Comparison of ENCODE assay signal across 20 cellular contexts in the genomic region with DNA sequence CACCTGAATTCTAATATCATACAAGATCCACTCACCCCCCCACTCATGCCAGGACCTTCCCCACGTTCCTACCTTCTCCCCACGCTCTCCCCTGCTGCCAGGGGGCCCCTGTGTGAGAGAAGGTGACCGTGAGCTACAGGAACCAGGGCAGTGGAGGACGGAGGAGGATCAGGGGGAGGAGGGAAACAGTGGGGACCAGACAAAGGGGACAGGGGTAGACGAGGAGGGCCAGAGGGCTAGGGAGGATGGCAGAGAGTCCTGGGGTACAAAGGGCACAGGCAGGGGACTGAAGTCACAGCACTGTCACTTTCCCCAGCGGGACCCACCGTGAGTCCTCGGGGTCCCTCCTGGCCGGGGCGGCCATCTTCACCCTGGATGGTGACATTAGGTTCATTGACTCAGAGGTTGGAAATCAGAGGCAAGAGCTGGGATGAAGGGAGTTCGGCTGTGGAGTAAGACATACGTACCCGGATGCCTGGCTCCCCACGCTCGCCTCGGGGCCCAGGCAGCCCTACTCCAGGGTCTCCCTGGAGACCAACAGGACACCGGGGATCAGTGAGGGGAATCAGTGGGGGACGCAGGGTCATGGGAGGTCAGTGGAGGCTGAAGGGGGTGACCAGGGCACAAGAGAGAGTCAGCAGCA. TPM values are rescaled to one million over a fixed set of nuclear protein-coding genes. Genes with fewer than 3 reads are reported as not detected.
DNase-seq lines count a peak whose midpoint lies in the region; FAIRE-seq and TF ChIP-seq lines count a peak whose summit lies in the region.
"Had no signal": no experiment of that assay in that cellular context is flagged by ENCODE, and none has a peak within 500 bp of the region (broad histone marks: within the 10 kb centered on the region; RNA-seq: fewer than 3 reads in every experiment).

No MANE protein-coding gene starts in this region.

- no peak overlapping the region for H3K4me2 ChIP-seq in H1 (ENCODE audit: insufficient read depth in 1 of 2, low read depth in 2 of 2, low read length in 2 of 2)
- H3K4me2 ChIP-seq: A549, GM23338, KMS-11 had no signal

- no peak overlapping the region for H3K56ac ChIP-seq in H1 (replicated peaks; ENCODE audit: insufficient read length, low read depth, low read length)

- no peak overlapping the region for H3K23ac ChIP-seq in H1 (ENCODE audit: insufficient read length)

- H3K79me2 ChIP-seq in H1 (ENCODE audit: control insufficient read depth in 1 of 2, insufficient read depth in 2 of 2, low read length in 2 of 2): no peaks in the 10 kb centered on the region

- H3K27me3 Mint-ChIP-seq in progenitor cell of endocrine pancreas: no peaks in the 10 kb centered on the region
- H3K27me3 Mint-ChIP-seq: IgD-negative memory B cell had no signal

- peak overlapping the region; percentile 21; the same call in 1 of the 2 replicates for H4K8ac ChIP-seq in H1 (ENCODE audit: extremely low read depth, insufficient read depth, low read length)

- no peak for TF ChIP-seq POLR2A in H1 (IDR thresholded peaks at IDR 0.05; ENCODE audit: control extremely low read depth in 1 of 2, low read depth in 2 of 2, low read length in 2 of 2)

- no peaks in the 10 kb centered on the region for H3K79me1 ChIP-seq in H1 (ENCODE audit: low read depth, low read length)

- no peaks in the 10 kb centered on the region; a peak in 1 of 7 replicates for H3K27me3 ChIP-seq in H1 (replicated peaks in 1 of 4; ENCODE audit: control insufficient read depth in 3 of 4, extremely low read depth in 1 of 4, insufficient read depth in 3 of 4, low read length in 3 of 4)

- no peaks in the 10 kb centered on the region for H3K9me3 ChIP-seq in H1 (ENCODE audit: insufficient read depth in 2 of 2, low read depth in 1 of 2, low read length in 1 of 2)
- H3K9me3 ChIP-seq: A549 had no signal

- TF ChIP-seq EP300 in H1 (IDR thresholded peaks at IDR 0.05; ENCODE audit: borderline replicate concordance in 1 of 2, low read depth in 2 of 2, low read length in 2 of 2): no peak

- no peak for TF ChIP-seq RAD21 in H1 (IDR thresholded peaks at IDR 0.05 in 1 of 2, conservative IDR thresholded peaks at IDR 0.05 in 1 of 2; ENCODE audit: low read depth in 2 of 2, low read length in 2 of 2)

- H3K27ac Mint-ChIP-seq in progenitor cell of endocrine pancreas: peak overlapping the region; percentile 62
- H3K27ac Mint-ChIP-seq: CD8-positive, alpha-beta T cell; GM23338; IgD-negative memory B cell had no signal

- H2BK12ac ChIP-seq in H1 (ENCODE audit: low read depth, low read length): no peak overlapping the region

- H4K20me1 ChIP-seq in H1 (replicated peaks in 1 of 2; ENCODE audit: control insufficient read depth in 1 of 2, insufficient read depth in 2 of 2, low read length in 2 of 2): peaks cover 0 to 4% of the 10 kb centered on the region in 2 experiments

- no peak overlapping the region for H2AFZ ChIP-seq in H1 (ENCODE audit: low read length)
- H2AFZ ChIP-seq: GM23338 had no signal

- H3K14ac ChIP-seq in H1 (ENCODE audit: insufficient read length): no peak overlapping the region

- no peak overlapping the region for H3K9ac ChIP-seq in H1 (replicated peaks in 1 of 4; ENCODE audit: extremely low read depth in 1 of 4, low read depth in 3 of 4, low read length in 3 of 4)
- H3K9ac ChIP-seq: KMS-11 had no signal

- no peak overlapping the region for H2BK20ac ChIP-seq in H1 (ENCODE audit: low read length)

- POLR2A ChIA-PET in RWPE1 (lab: Yijun Ruan, JAX; ENCODE audit: low non-redundant PET) (no interaction called here), H1 (lab: Charles Lee; ENCODE audit: partially characterized antibody) (no interaction called here)

- H3K36me3 ChIP-seq in H1 (ENCODE audit: control insufficient read depth in 2 of 4, insufficient read depth in 4 of 4, low read length in 3 of 4): no peaks in the 10 kb centered on the region

- H3K9me3 Mint-ChIP-seq in progenitor cell of endocrine pancreas (ENCODE audit: low read depth): no peaks in the 10 kb centered on the region
- H3K9me3 Mint-ChIP-seq: CD14-positive monocyte; CD8-positive, alpha-beta T cell; GM23338; H9; IgD-negative memory B cell had no signal

- H3K23me2 ChIP-seq in H1 (ENCODE audit: low read depth, low read length): peaks cover 2% of the 10 kb centered on the region; the same call in 1 of the 2 replicates

- no peaks in the 10 kb centered on the region for H3K4me1 Mint-ChIP-seq in progenitor cell of endocrine pancreas (ENCODE audit: low read depth)
- H3K4me1 Mint-ChIP-seq: GM23338, H9 had no signal

- no peak overlapping the region for H3K4me3 ChIP-seq in H1 (ENCODE audit: extremely low read depth in 1 of 4, insufficient read depth in 2 of 4, low read depth in 3 of 4, low read length in 4 of 4)
- H3K4me3 ChIP-seq: A549, GM23338 had no signal

- H3K4ac ChIP-seq in H1 (replicated peaks; ENCODE audit: insufficient read length, low read depth, low read length): no peak overlapping the region

- no peak overlapping the region for H2BK15ac ChIP-seq in H1 (ENCODE audit: low read length)

- DNase-seq in RWPE1 (ENCODE audit: low spot score) (no peak), H1 (ENCODE audit: low read depth in 1 of 2, low spot score in 2 of 2) (no peak), progenitor cell of endocrine pancreas (ENCODE audit: low spot score, unreplicated experiment) (no peak), nucleus accumbens (lab: John Stamatoyannopoulos, UW) (no peak), cortex of kidney (lab: John Stamatoyannopoulos, UW) (no peak)
- DNase-seq: CD8-positive, alpha-beta T cell; COR-L47; DMS153; DND-41; GDM1; H9 had no signal

- H3K18ac ChIP-seq in H1 (ENCODE audit: extremely low read depth, low read length): no peak overlapping the region

- no peak overlapping the region for H2AK5ac ChIP-seq in H1 (ENCODE audit: low read depth, low read length)

- 96% methylated on average over 16 of the region's 18 CpGs; no CpG with 5 or more reads in 1 of the 2 experiments for WGBS in H1 (ENCODE audit: extremely low coverage in 1 of 2, insufficient coverage in 1 of 2, insufficient read length in 1 of 2, insufficient replicate concordance in 2 of 2, low coverage in 1 of 2, low lambda C conversion rate in 2 of 2, missing lambda C conversion rate in 1 of 2), 2 experiments

- TF ChIP-seq CTCF in RWPE1 (conservative IDR thresholded peaks at IDR 0.05; ENCODE audit: low read depth) (no peak), H1 (IDR thresholded peaks at IDR 0.05; ENCODE audit: control extremely low read depth in 1 of 3, insufficient read depth in 1 of 3, low read depth in 1 of 3, low read length in 3 of 3) (no peak), progenitor cell of endocrine pancreas (IDR thresholded peaks at IDR 0.05; ENCODE audit: unreplicated experiment) (no peak)

- FAIRE-seq in H1 (lab: Jason Lieb, UNC): no peak
- FAIRE-seq: A549, D721Med, GM12892 had no signal

- H3K27ac ChIP-seq in RWPE1: peak overlapping the region; percentile 100
- H3K27ac ChIP-seq in H1 (ENCODE audit: low read depth, low read length): no peak overlapping the region
- H3K27ac ChIP-seq: A549, KMS-11 had no signal

- no peaks in the 10 kb centered on the region for H3K36me3 Mint-ChIP-seq in progenitor cell of endocrine pancreas (ENCODE audit: insufficient read depth)
- H3K36me3 Mint-ChIP-seq: CD8-positive, alpha-beta T cell; IgD-negative memory B cell had no signal

- H3K4me3 Mint-ChIP-seq in progenitor cell of endocrine pancreas (ENCODE audit: low read depth): no peak overlapping the region
- H3K4me3 Mint-ChIP-seq: CD14-positive monocyte; CD8-positive, alpha-beta T cell; GM23338; H9; IgD-negative memory B cell had no signal

- H3K4me1 ChIP-seq in H1 (replicated peaks in 1 of 4; ENCODE audit: control insufficient read depth in 3 of 4, insufficient read depth in 4 of 4, low read length in 3 of 4): no peaks in the 10 kb centered on the region

- no peak overlapping the region for H2BK5ac ChIP-seq in H1 (ENCODE audit: low read depth, low read length)

- no peak overlapping the region for H2BK120ac ChIP-seq in H1 (replicated peaks; ENCODE audit: low read depth, low read length)

- no peak overlapping the region for H4K91ac ChIP-seq in H1 (replicated peaks; ENCODE audit: insufficient read length, low read length)

- CTCF ChIA-PET in RWPE1 (lab: Yijun Ruan, JAX): no interaction called here
- CTCF ChIA-PET in H1 (lab: Charles Lee; ENCODE audit: partially characterized antibody): interaction anchor here (0.8 to 1.0 kb wide), 3 partner anchors 11 to 21 kb away, joined by 3 read pairs; no protein-coding TSS in a partner anchor

- no peak overlapping the region for H4K5ac ChIP-seq in H1 (ENCODE audit: insufficient read length, low read depth, low read length)

RNA-seq across cellular contexts. Expression of gene UCN2, which starts 6.3 kb away (rescaled TPM):
- total RNA-seq in H1 (2021; fragmentation: NEBNext Ultra II Directional; extraction: Animal tissue kit (Norgen Biotek cat#: 25700)): not detected in 2 replicates
- polyA plus RNA-seq in H1 (2011; rRNA removed): 0.14 and 0.22 TPM in 2 replicates
- 0.16 TPM for polyA plus RNA-seq in H1 (2011; cell fraction: cytosol; rRNA removed)
- 1.9 TPM for polyA plus RNA-seq in H1 (2011; cell fraction: nucleus; rRNA removed)
- polyA plus RNA-seq in H1 (2012, experiment 1 of 2): 0.23 to 0.41 TPM (median 0.36 TPM) in 4 replicates
- polyA plus RNA-seq in H1 (2012, experiment 2 of 2): 0.18 TPM
- polyA plus RNA-seq in H1 (2013, experiment 1 of 2): 0.10 TPM
- 0.11 TPM for polyA plus RNA-seq in H1 (2013, experiment 2 of 2)
- 0.15 and 0.47 TPM in 2 replicates for polyA minus RNA-seq in H1 (2011; rRNA and poly(A)+ RNA removed)
- polyA minus RNA-seq in H1 (2011; cell fraction: cytosol; rRNA and poly(A)+ RNA removed): not detected
- 0.90 TPM for polyA minus RNA-seq in H1 (2011; cell fraction: nucleus; rRNA and poly(A)+ RNA removed)
- 1.2 and 1.4 TPM in 2 replicates for total RNA-seq in progenitor cell of endocrine pancreas
- total RNA-seq: CD8-positive, alpha-beta T cell had no signal
- polyA plus RNA-seq: CD14-positive monocyte, GM23338, IgD-negative memory B cell had no signal

RNA-seq across cellular contexts. Expression of gene PFKFB4, which starts 13.3 kb away (rescaled TPM):
- total RNA-seq in H1 (2021; fragmentation: NEBNext Ultra II Directional; extraction: Animal tissue kit (Norgen Biotek cat#: 25700)): 10.7 and 11.3 TPM in 2 replicates
- polyA plus RNA-seq in H1 (2011; rRNA removed): 20.1 and 20.3 TPM in 2 replicates
- 21.1 TPM for polyA plus RNA-seq in H1 (2011; cell fraction: cytosol; rRNA removed)
- polyA plus RNA-seq in H1 (2011; cell fraction: nucleus; rRNA removed): 47.8 TPM
- 10.5 to 17.4 TPM (median 13.7 TPM) in 4 replicates for polyA plus RNA-seq in H1 (2012, experiment 1 of 2)
- polyA plus RNA-seq in H1 (2012, experiment 2 of 2): 11.5 TPM
- polyA plus RNA-seq in H1 (2013, experiment 1 of 2): 7.8 TPM
- polyA plus RNA-seq in H1 (2013, experiment 2 of 2): 7.2 TPM
- polyA minus RNA-seq in H1 (2011; rRNA and poly(A)+ RNA removed): 17.4 and 24.1 TPM in 2 replicates
- 13.2 TPM for polyA minus RNA-seq in H1 (2011; cell fraction: cytosol; rRNA and poly(A)+ RNA removed)
- polyA minus RNA-seq in H1 (2011; cell fraction: nucleus; rRNA and poly(A)+ RNA removed): 16.4 TPM
- total RNA-seq in progenitor cell of endocrine pancreas: 39.7 and 45.0 TPM in 2 replicates

RNA-seq across cellular contexts. Expression of gene COL7A1, which starts 25.2 kb away (rescaled TPM):
- 7.8 and 10.7 TPM in 2 replicates for total RNA-seq in H1 (2021; fragmentation: NEBNext Ultra II Directional; extraction: Animal tissue kit (Norgen Biotek cat#: 25700))
- 13.9 and 15.6 TPM in 2 replicates for polyA plus RNA-seq in H1 (2011; rRNA removed)
- polyA plus RNA-seq in H1 (2011; cell fraction: cytosol; rRNA removed): 7.8 TPM
- 112 TPM for polyA plus RNA-seq in H1 (2011; cell fraction: nucleus; rRNA removed)
- polyA plus RNA-seq in H1 (2012, experiment 1 of 2): 11.1 to 26.5 TPM (median 23.5 TPM) in 4 replicates
- polyA plus RNA-seq in H1 (2012, experiment 2 of 2): 7.2 TPM
- polyA plus RNA-seq in H1 (2013, experiment 1 of 2): 4.3 TPM
- 4.5 TPM for polyA plus RNA-seq in H1 (2013, experiment 2 of 2)
- 3.2 and 4.3 TPM in 2 replicates for polyA minus RNA-seq in H1 (2011; rRNA and poly(A)+ RNA removed)
- 2.4 TPM for polyA minus RNA-seq in H1 (2011; cell fraction: cytosol; rRNA and poly(A)+ RNA removed)
- 16.7 TPM for polyA minus RNA-seq in H1 (2011; cell fraction: nucleus; rRNA and poly(A)+ RNA removed)
- total RNA-seq in progenitor cell of endocrine pancreas: 31.5 and 38.4 TPM in 2 replicates
- polyA plus RNA-seq: IgD-negative memory B cell had no signal

RNA-seq across cellular contexts. Expression of gene UQCRC1, which starts 39.5 kb away (rescaled TPM):
- 310 TPM in 2 replicates for total RNA-seq in H1 (2021; fragmentation: NEBNext Ultra II Directional; extraction: Animal tissue kit (Norgen Biotek cat#: 25700))
- 720 TPM in 2 replicates for polyA plus RNA-seq in H1 (2011; rRNA removed)
- polyA plus RNA-seq in H1 (2011; cell fraction: cytosol; rRNA removed): 628 TPM
- polyA plus RNA-seq in H1 (2011; cell fraction: nucleus; rRNA removed): 930 TPM
- polyA plus RNA-seq in H1 (2012, experiment 1 of 2): 341 to 466 TPM (median 436 TPM) in 4 replicates
- 815 TPM for polyA plus RNA-seq in H1 (2012, experiment 2 of 2)
- polyA plus RNA-seq in H1 (2013, experiment 1 of 2): 179 TPM
- polyA plus RNA-seq in H1 (2013, experiment 2 of 2): 164 TPM
- polyA minus RNA-seq in H1 (2011; rRNA and poly(A)+ RNA removed): 871 and 931 TPM in 2 replicates
- polyA minus RNA-seq in H1 (2011; cell fraction: cytosol; rRNA and poly(A)+ RNA removed): 323 TPM
- 283 TPM for polyA minus RNA-seq in H1 (2011; cell fraction: nucleus; rRNA and poly(A)+ RNA removed)
- total RNA-seq in progenitor cell of endocrine pancreas: 209 and 219 TPM in 2 replicates

RNA-seq across cellular contexts. Expression of gene TMEM89, which starts 51.6 kb away (rescaled TPM):
- not detected in 2 replicates for total RNA-seq in H1 (2021; fragmentation: NEBNext Ultra II Directional; extraction: Animal tissue kit (Norgen Biotek cat#: 25700))
- polyA plus RNA-seq in H1 (2011; rRNA removed): 0.24 TPM in 1 of 2 replicates, not detected in the other
- not detected for polyA plus RNA-seq in H1 (2011; cell fraction: cytosol; rRNA removed)
- polyA plus RNA-seq in H1 (2011; cell fraction: nucleus; rRNA removed): 1.3 TPM
- polyA plus RNA-seq in H1 (2012, experiment 1 of 2): 0.34 to 0.42 TPM in 2 of 4 replicates, not detected in the others
- not detected for polyA plus RNA-seq in H1 (2012, experiment 2 of 2)
- 0.12 TPM for polyA plus RNA-seq in H1 (2013, experiment 1 of 2)
- polyA plus RNA-seq in H1 (2013, experiment 2 of 2): 0.11 TPM
- polyA minus RNA-seq in H1 (2011; rRNA and poly(A)+ RNA removed): not detected in 2 replicates
- polyA minus RNA-seq in H1 (2011; cell fraction: cytosol; rRNA and poly(A)+ RNA removed): not detected
- polyA minus RNA-seq in H1 (2011; cell fraction: nucleus; rRNA and poly(A)+ RNA removed): not detected
- 0.49 TPM in 1 of 2 replicates, not detected in the other for total RNA-seq in progenitor cell of endocrine pancreas
- total RNA-seq: CD8-positive, alpha-beta T cell; GM23338 had no signal
- polyA plus RNA-seq: A549, AG04450, BJ, CD14-positive monocyte, GM23338, IgD-negative memory B cell had no signal
